Comparison of ENCODE assay signal across 8 cellular contexts in the genomic region with DNA sequence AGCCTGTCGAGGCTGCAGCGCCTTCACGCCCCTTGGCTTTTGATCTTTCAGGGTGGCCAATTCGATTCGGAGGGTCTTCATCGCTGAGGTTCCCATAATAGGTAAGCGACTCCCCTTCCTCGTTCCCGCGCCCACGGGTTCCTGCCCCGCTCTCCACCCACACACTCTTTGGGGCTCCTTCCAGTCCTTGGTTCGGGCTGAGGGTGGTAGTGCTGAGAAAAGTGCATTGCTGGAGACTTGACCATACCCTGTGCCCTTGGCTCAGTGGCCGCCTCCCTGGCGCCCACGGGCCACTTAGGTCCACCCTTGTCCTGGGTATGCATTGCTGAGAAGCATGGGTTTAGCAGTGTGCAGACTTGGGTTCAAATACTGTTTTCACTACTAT. TPM values are rescaled to one million over a fixed set of nuclear protein-coding genes. Genes with fewer than 3 reads are reported as not detected.
DNase-seq lines count a peak whose midpoint lies in the region; ATAC-seq and TF ChIP-seq lines count a peak whose summit lies in the region.

No MANE protein-coding gene starts in this region.

- peaks cover 3% of the 10 kb centered on the region for H3K4me1 ChIP-seq in right cardiac atrium (ENCODE audit: control insufficient read depth, insufficient read depth, low read length)
- H3K4me1 ChIP-seq in spleen: peaks cover 12 to 47% (median 28%) of the 10 kb centered on the region in 6 donors

- H3K27me3 ChIP-seq in right cardiac atrium (ENCODE audit: control insufficient read depth, insufficient read depth): no peaks in the 10 kb centered on the region
- H3K27me3 ChIP-seq in spleen (replicated peaks in 1 of 7): no peaks in the 10 kb centered on the region

- TF ChIP-seq POLR2A in spleen (IDR thresholded peaks at IDR 0.05): no peak

- no peak for TF ChIP-seq CTCF in activated CD8-positive, alpha-beta T cell treated with anti-CD3 and anti-CD28 coated beads for 36 hours (IDR thresholded peaks at IDR 0.05)
- no peak for TF ChIP-seq CTCF in spleen (IDR thresholded peaks at IDR 0.05 in 8 of 11, conservative IDR thresholded peaks at IDR 0.05 in 3 of 11)

- WGBS in right cardiac atrium: under 1% methylated on average over 16 of the region's 16 CpGs
- 0 to 3% (median 2%) methylated on average over 14 to 16 of the region's 16 CpGs for WGBS in spleen, 5 donors

- H3K4me3 Mint-ChIP-seq in activated naive CD4-positive, alpha-beta T cell treated with anti-CD3 and anti-CD28 coated beads, Interleukin-2, amount 50 U/mL, for 24 hours: peak overlapping the region; percentile 99
- peak overlapping the region; percentile 99 for H3K4me3 Mint-ChIP-seq in activated CD8-positive, alpha-beta T cell treated with anti-CD3 and anti-CD28 coated beads for 36 hours

- H3K27me3 Mint-ChIP-seq in activated naive CD4-positive, alpha-beta T cell treated with anti-CD3 and anti-CD28 coated beads, Interleukin-2, amount 50 U/mL, for 24 hours: no peaks in the 10 kb centered on the region
- H3K27me3 Mint-ChIP-seq in activated CD8-positive, alpha-beta T cell treated with anti-CD3 and anti-CD28 coated beads for 36 hours: no peaks in the 10 kb centered on the region

- intact Hi-C loops in activated CD8-positive, alpha-beta T cell treated with anti-CD3 and anti-CD28 coated beads for 36 hours (cut with micrococcal nuclease): no loop called here
- intact Hi-C loops in right cardiac atrium (cut with DNase I): loop anchor here in 1 of 4 donors (10.0 kb wide), 1 partner anchor 52 kb away; no protein-coding TSS in a partner anchor
- intact Hi-C loops in spleen (cut with DNase I; ENCODE audit: low total_unique reads): loop anchor here (10.0 kb wide), 1 partner anchor 52 kb away; no protein-coding TSS in a partner anchor

- DNase-seq in activated naive CD4-positive, alpha-beta T cell treated with Interleukin-2 at 50 U/mL for 16 hours: no peak
- no peak for DNase-seq in activated CD8-positive, alpha-beta T cell treated with anti-CD3 and anti-CD28 coated beads for 36 hours
- DNase-seq in right cardiac atrium (no peak), spleen (no peak), NCI-H1930 (lab: John Stamatoyannopoulos, UW) (no peak), SKM-1 (lab: John Stamatoyannopoulos, UW; ENCODE audit: unreplicated experiment) (no peak)

- H3K27ac Mint-ChIP-seq in activated naive CD4-positive, alpha-beta T cell treated with anti-CD3 and anti-CD28 coated beads, Interleukin-2, amount 50 U/mL, for 24 hours: peak overlapping the region; percentile 87
- H3K27ac Mint-ChIP-seq in activated CD8-positive, alpha-beta T cell treated with anti-CD3 and anti-CD28 coated beads for 36 hours: peak overlapping the region; percentile 100

- no peaks in the 10 kb centered on the region for H3K9me3 Mint-ChIP-seq in activated naive CD4-positive, alpha-beta T cell treated with anti-CD3 and anti-CD28 coated beads, Interleukin-2, amount 50 U/mL, for 24 hours
- H3K9me3 Mint-ChIP-seq in activated CD8-positive, alpha-beta T cell treated with anti-CD3 and anti-CD28 coated beads for 36 hours: no peaks in the 10 kb centered on the region

- peaks cover 25% of the 10 kb centered on the region for H3K4me1 Mint-ChIP-seq in activated naive CD4-positive, alpha-beta T cell treated with anti-CD3 and anti-CD28 coated beads, Interleukin-2, amount 50 U/mL, for 24 hours
- peaks cover 25% of the 10 kb centered on the region for H3K4me1 Mint-ChIP-seq in activated CD8-positive, alpha-beta T cell treated with anti-CD3 and anti-CD28 coated beads for 36 hours (ENCODE audit: low read depth)

- H3K36me3 ChIP-seq in spleen: peaks cover 0 to 78% (median 53%) of the 10 kb centered on the region in 6 donors

- CTCF ChIA-PET in activated CD8-positive, alpha-beta T cell treated with anti-CD3 and anti-CD28 coated beads for 36 hours (lab: Charles Lee): interaction anchor here (0.8 to 6.9 kb wide), 19 partner anchors 8 to 186 kb away, joined by 3 to 55 read pairs (median 9); partner anchors contain the start of genes CIAPIN1, COQ9 and DOK4

- H3K27ac ChIP-seq in right cardiac atrium (ENCODE audit: low read length) (peak overlapping the region; percentile 54), spleen (peak overlapping the region; percentile 80 to 94 (median 90))

- peak overlapping the region; percentile 100 for H3K4me3 ChIP-seq in right cardiac atrium (ENCODE audit: low read length)
- peak overlapping the region; percentile 86 to 97 (median 90) for H3K4me3 ChIP-seq in spleen

- peak; percentile 23 for ATAC-seq in activated CD8-positive, alpha-beta T cell treated with anti-CD3 and anti-CD28 coated beads for 36 hours
- ATAC-seq in right cardiac atrium: peak; percentile 48 to 53
- ATAC-seq in HG03460 (IDR thresholded peaks at IDR 0.05; ENCODE audit: unreplicated experiment): no peak

- peaks cover 11% of the 10 kb centered on the region for H3K36me3 Mint-ChIP-seq in activated naive CD4-positive, alpha-beta T cell treated with anti-CD3 and anti-CD28 coated beads, Interleukin-2, amount 50 U/mL, for 24 hours
- H3K36me3 Mint-ChIP-seq in activated CD8-positive, alpha-beta T cell treated with anti-CD3 and anti-CD28 coated beads for 36 hours (ENCODE audit: low read depth): peaks cover 36% of the 10 kb centered on the region

- POLR2A ChIA-PET in activated CD8-positive, alpha-beta T cell treated with anti-CD3 and anti-CD28 coated beads for 36 hours (lab: Charles Lee): interaction anchor here (0.9 to 6.1 kb wide), 18 partner anchors 11 to 195 kb away, joined by 3 to 47 read pairs (median 5); partner anchors contain the start of genes CIAPIN1, COQ9 and DOK4

- no peaks in the 10 kb centered on the region for H3K9me3 ChIP-seq in right cardiac atrium (ENCODE audit: control insufficient read depth, low read length)
- no peaks in the 10 kb centered on the region for H3K9me3 ChIP-seq in spleen

RNA-seq across cellular contexts. Expression of gene POLR2C, which starts 0.5 kb away (rescaled TPM):
- total RNA-seq in activated CD8-positive, alpha-beta T cell treated with anti-CD3 and anti-CD28 coated beads for 36 hours: 10 to 100 TPM; 62.4 to 63.0 TPM
- total RNA-seq in right cardiac atrium (10 to 100 TPM; 36.9 to 47.7 (median 42.0) TPM), spleen (10 to 100 TPM; 42.3 to 75.6 (median 52.7) TPM)
- polyA plus RNA-seq in right cardiac atrium (36.8 TPM), spleen (10 to 100 TPM; 23.2 to 42.7 (median 35.0) TPM)

RNA-seq across cellular contexts. Expression of gene COQ9, which starts 15.7 kb away (rescaled TPM):
- total RNA-seq in activated CD8-positive, alpha-beta T cell treated with anti-CD3 and anti-CD28 coated beads for 36 hours: 10 to 100 TPM; 39.3 to 39.6 TPM
- 100 to 1,000 TPM in 3 of 4 donors, 10 to 100 TPM in 1; 91.8 to 142 (median 134) TPM for total RNA-seq in right cardiac atrium
- 206 TPM for polyA plus RNA-seq in right cardiac atrium
- 10 to 100 TPM; 25.8 to 39.9 (median 29.6) TPM for total RNA-seq in spleen
- 10 to 100 TPM; 32.2 to 34.9 (median 34.4) TPM for polyA plus RNA-seq in spleen

RNA-seq across cellular contexts. Expression of gene CIAPIN1, which starts 15.8 kb away (rescaled TPM):
- total RNA-seq in activated CD8-positive, alpha-beta T cell treated with anti-CD3 and anti-CD28 coated beads for 36 hours: 10 to 100 TPM; 53.3 to 53.4 TPM
- total RNA-seq in right cardiac atrium: 10 to 100 TPM; 40.2 to 63.2 (median 55.5) TPM
- 32.1 TPM for polyA plus RNA-seq in right cardiac atrium
- 10 to 100 TPM; 21.4 to 39.8 (median 31.3) TPM for total RNA-seq in spleen
- 10 to 100 TPM; 19.6 to 28.4 (median 22.1) TPM for polyA plus RNA-seq in spleen

RNA-seq across cellular contexts. Expression of gene DOK4, which starts 23.3 kb away (rescaled TPM):
- total RNA-seq in activated CD8-positive, alpha-beta T cell treated with anti-CD3 and anti-CD28 coated beads for 36 hours: 1 to 10 TPM; 4.6 to 5.1 TPM
- total RNA-seq in right cardiac atrium (10 to 100 TPM; 15.1 to 19.4 (median 16.5) TPM), spleen (10 to 100 TPM in 6 of 7 donors, 1 to 10 TPM in 1; 7.3 to 19.8 (median 16.1) TPM)
- polyA plus RNA-seq in right cardiac atrium (12.2 TPM), spleen (10 to 100 TPM in 1 of 3 donors, 1 to 10 TPM in 2; 4.1 to 10.0 (median 5.5) TPM)

RNA-seq across cellular contexts. Expression of gene CCL17, which starts 58.4 kb away (rescaled TPM):
- total RNA-seq in activated CD8-positive, alpha-beta T cell treated with anti-CD3 and anti-CD28 coated beads for 36 hours: 1 to 10 TPM; 2.1 to 2.9 TPM
- total RNA-seq in right cardiac atrium: not detected
- not detected for polyA plus RNA-seq in right cardiac atrium
- total RNA-seq in spleen: 1 to 10 TPM in 2 of 7 donors, under 1 TPM in 1, not detected in 4; 0.75 to 3.1 (median 1.2) TPM
- 1 to 10 TPM in 2 of 3 donors, under 1 TPM in 1; 0.29 to 4.0 (median 2.8) TPM for polyA plus RNA-seq in spleen
